Comparison of ENCODE assay signal across 3 cellular contexts in genomic region chr17:16996726-16997125, GRCh38. TPM values are rescaled to one million over a fixed set of nuclear protein-coding genes. Genes with fewer than 3 reads are reported as not detected.
"Had no signal": no experiment of that assay in that cellular context is flagged by ENCODE, and none has a peak within 500 bp of the region (broad histone marks: within the 10 kb centered on the region; RNA-seq: fewer than 3 reads in every experiment).

No MANE protein-coding gene starts in this region.

RNA-seq across cellular contexts. Expression of gene TNFRSF13B, which starts 24.8 kb away (rescaled TPM):
- total RNA-seq: GM23338, H1, HT-29 had no signal
- polyA plus RNA-seq: H1 had no signal
